In the genomic region with DNA sequence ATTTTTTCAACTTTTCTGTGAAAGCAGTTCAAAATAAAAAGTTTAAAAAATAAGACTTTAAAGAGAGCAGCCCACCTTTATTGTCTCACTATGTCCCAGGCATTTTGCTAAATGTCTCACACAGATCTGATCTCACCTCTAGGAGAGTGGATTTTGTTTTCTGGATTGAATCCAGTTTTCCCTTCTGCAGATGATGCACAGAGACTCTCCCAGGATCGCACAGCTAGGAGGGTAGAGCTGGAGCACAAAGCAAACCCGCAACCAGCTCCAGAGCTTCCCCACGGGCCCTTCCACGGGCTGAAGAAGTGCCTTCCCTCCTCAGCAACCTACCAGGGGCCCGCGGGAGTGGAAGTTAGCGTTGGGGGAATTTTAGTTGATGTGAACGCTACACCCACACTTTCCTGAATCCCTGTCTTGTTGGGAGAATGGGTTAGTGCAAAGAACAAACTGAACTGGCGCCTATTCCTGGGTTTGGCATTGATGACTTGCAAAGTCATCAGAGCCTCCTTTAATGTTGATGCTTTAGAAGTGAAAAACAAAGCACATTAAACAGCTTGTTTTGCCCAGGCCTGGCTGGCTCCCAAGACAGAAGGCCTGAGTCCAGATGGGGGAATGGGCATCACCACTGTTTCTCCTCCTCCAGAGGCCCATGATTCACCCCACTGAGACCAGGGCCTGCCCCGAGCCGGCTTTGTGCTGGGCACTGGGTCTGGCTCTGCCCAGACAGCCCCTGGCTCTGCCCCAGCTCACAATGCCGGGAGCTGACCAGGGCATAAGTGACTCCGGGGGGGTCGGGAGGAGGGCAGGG, we compare ENCODE assay signal across 1 cellular context.
TF ChIP-seq lines count a peak whose summit lies in the region.

No MANE protein-coding gene starts in this region.

TF ChIP-seq in WTC11, 78 proteins besides CTCF, POLR2A, EP300 and RAD21 (continued from another document):
- no peak for TF ChIP-seq ZNF532 (CRISPR knock-in tag; IDR thresholded peaks at IDR 0.05; ENCODE audit: borderline replicate concordance)
- no peak for TF ChIP-seq TCF7 (CRISPR knock-in tag; IDR thresholded peaks at IDR 0.05; ENCODE audit: low read depth)
- no peak for TF ChIP-seq ZNF423 (CRISPR knock-in tag; IDR thresholded peaks at IDR 0.05)
- no peak for TF ChIP-seq E2F1 (CRISPR knock-in tag; IDR thresholded peaks at IDR 0.05)
- TF ChIP-seq NR2C2 (CRISPR knock-in tag; IDR thresholded peaks at IDR 0.05): no peak
